ENCODE assay signal across 1 cellular context in the genomic region with DNA sequence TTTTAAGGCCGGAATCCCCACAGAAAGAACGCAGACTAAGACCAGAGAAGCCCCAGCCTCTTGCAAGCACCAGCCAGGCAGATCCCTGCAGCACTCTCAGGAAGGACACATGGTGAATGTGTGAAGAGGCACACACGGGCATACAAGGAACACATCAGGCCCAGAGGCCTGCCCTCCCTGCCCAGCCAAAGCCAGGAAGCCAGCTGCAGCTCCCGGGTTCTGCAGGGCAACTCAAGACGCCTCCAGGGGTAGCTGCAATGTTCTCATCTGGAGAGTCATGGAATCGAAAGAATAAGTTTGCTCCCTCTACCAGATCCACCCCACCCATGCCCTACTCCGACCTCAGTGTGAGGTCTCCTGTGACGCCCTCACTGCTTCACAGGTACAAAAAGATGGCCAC.
TF ChIP-seq lines count a peak whose summit lies in the region.

No MANE protein-coding gene starts in this region.

TF ChIP-seq in A549, 52 proteins besides CTCF, POLR2A, EP300 and RAD21 (continued from another document):
- TF ChIP-seq MYC (IDR thresholded peaks at IDR 0.05; ENCODE audit: borderline replicate concordance, low read length) = no peak
- TF ChIP-seq HDAC2 (IDR thresholded peaks at IDR 0.05) = no peak
- no peak for TF ChIP-seq ELK1 (IDR thresholded peaks at IDR 0.05; ENCODE audit: low read depth, low read length)
- TF ChIP-seq CBX2 (IDR thresholded peaks at IDR 0.05; ENCODE audit: borderline replicate concordance, low read depth) = no peak
